ENCODE assay signal across 8 cellular contexts in the genomic region with DNA sequence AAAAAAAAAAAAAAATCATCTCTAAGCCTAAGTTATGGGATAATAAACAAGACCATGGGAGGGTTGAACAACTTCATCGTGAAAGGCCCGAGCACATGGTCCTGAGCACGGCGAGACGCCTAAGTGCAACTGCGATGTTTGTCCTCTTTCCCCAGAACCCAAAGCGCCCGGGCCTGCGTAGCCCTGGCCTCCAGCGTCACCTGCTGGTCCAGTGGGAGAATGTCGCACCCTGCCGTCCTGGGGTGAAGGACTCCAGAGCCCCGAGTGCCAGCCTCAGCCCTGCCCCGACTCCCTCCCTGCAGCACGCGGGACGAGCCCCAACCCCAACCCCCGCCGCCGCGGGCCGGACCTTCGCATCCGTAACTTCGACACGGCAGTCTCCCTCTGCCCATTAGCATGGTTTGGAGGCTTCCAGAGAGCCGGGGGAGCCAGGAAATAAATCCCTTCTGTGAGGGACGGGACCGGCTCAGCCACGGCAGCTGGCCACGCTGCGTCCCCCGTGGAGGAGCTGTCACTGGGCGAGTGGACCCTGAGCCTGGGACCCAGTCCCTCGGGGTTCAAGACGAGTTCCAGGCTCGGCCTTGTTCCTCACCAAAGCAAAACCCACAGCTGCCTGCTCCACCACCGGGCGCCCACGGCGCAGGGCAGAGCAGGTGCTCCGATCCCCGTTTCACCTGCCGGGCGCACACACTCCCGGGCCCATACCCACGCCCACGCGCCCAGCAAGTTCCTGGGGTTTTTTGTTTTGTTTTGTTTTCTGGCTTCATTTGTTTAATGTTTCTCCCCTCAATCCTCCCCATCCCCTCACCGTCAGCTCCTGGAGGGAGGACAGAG.
DNase-seq lines count a peak whose midpoint lies in the region; ATAC-seq lines count a peak whose summit lies in the region.

No MANE protein-coding gene starts in this region.

- H3K27me3 Mint-ChIP-seq in effector memory CD8-positive, alpha-beta T cell = peaks cover 42 to 92% of the 10 kb centered on the region in 2 donors

- peak overlapping the region in 1 of 2 experiments; percentile 86 for H3K14ac ChIP-seq in mesenchymal stem cell (ENCODE audit: low read length in 2 of 2)

- no peaks in the 10 kb centered on the region for H3K9me3 Mint-ChIP-seq in effector memory CD8-positive, alpha-beta T cell

- H3K4ac ChIP-seq in mesenchymal stem cell (ENCODE audit: low read depth in 1 of 2, low read length in 2 of 2) = no peak overlapping the region

- peaks cover 0 to 11% of the 10 kb centered on the region in 2 donors for H3K4me1 Mint-ChIP-seq in effector memory CD8-positive, alpha-beta T cell (ENCODE audit: low read depth in 2 of 2)

- ATAC-seq in GM18907 (IDR thresholded peaks at IDR 0.05; ENCODE audit: unreplicated experiment) = peak; percentile 88
- ATAC-seq in HG03159 (IDR thresholded peaks at IDR 0.05; ENCODE audit: unreplicated experiment) = peak; percentile 89
- peak; percentile 61 for ATAC-seq in effector memory CD8-positive, alpha-beta T cell (replicated peaks)

- DNase-seq in C1 segment of cervical spinal cord (lab: John Stamatoyannopoulos, UW) (peak in 10 of 14 donors; percentile 3 to 53 (median 25)), NCI-H446 treated with DMSO at 0.1 percent for 48 hours (lab: John Stamatoyannopoulos, UW) (peak; percentile 31), mesenchymal stem cell (peak; percentile 77)
- DNase-seq in activated CD4-positive, alpha-beta T cell treated with anti-CD3 and anti-CD28 coated beads, Interleukin-2, amount 50 U/mL, for 48 hours = peak; percentile 78 to 84
- DNase-seq in effector memory CD8-positive, alpha-beta T cell = peak; percentile 10 to 21 (median 13)
- peak; percentile 17 for DNase-seq in stimulated activated CD8-positive, alpha-beta memory T cell treated with anti-CD3 and anti-CD28 coated beads, Interleukin-12 subunit alpha, Interleukin-12 subunit beta, amount 100 ng/mL, for 24 hours (ENCODE audit: extremely low read depth)

- no peak overlapping the region for H2BK15ac ChIP-seq in mesenchymal stem cell (ENCODE audit: low read depth, poor library complexity, severe bottlenecking)

- no peak overlapping the region for H3K27ac ChIP-seq in mesenchymal stem cell (ENCODE audit: low read length, poor library complexity, severe bottlenecking)

- H3K4me3 ChIP-seq in mesenchymal stem cell (ENCODE audit: insufficient read depth in 1 of 2, low read depth in 1 of 2, low read length in 2 of 2) = peak overlapping the region in 1 of 2 experiments; percentile 75

- 1% methylated on average over 38 of the region's 50 CpGs for WGBS in mesenchymal stem cell

- no peak overlapping the region for H2AFZ ChIP-seq in mesenchymal stem cell (ENCODE audit: low read depth, low read length)

- H2BK120ac ChIP-seq in mesenchymal stem cell (ENCODE audit: low read depth, low read length) = no peak overlapping the region

- H2BK5ac ChIP-seq in mesenchymal stem cell (ENCODE audit: low read depth, low read length, poor library complexity, severe bottlenecking) = no peak overlapping the region

- H3K36me3 Mint-ChIP-seq in effector memory CD8-positive, alpha-beta T cell (ENCODE audit: insufficient read depth) = no peaks in the 10 kb centered on the region

- H3K27me3 ChIP-seq in mesenchymal stem cell (ENCODE audit: control insufficient read depth in 1 of 2, insufficient read depth in 1 of 2, low read length in 2 of 2) = peaks cover 78 to 81% of the 10 kb centered on the region in 2 experiments

- H3K4me1 ChIP-seq in mesenchymal stem cell (ENCODE audit: control insufficient read depth, insufficient read depth, low read depth, low read length) = peaks cover 13% of the 10 kb centered on the region

- H3K36me3 ChIP-seq in mesenchymal stem cell (ENCODE audit: control insufficient read depth in 1 of 2, insufficient read depth in 2 of 2, low read depth in 1 of 2, low read length in 2 of 2) = no peaks in the 10 kb centered on the region

- no peak overlapping the region for H3K27ac Mint-ChIP-seq in effector memory CD8-positive, alpha-beta T cell

- no peak overlapping the region for H4K8ac ChIP-seq in mesenchymal stem cell (ENCODE audit: low read length)

- peak overlapping the region; percentile 80 for H3K4me2 ChIP-seq in mesenchymal stem cell (ENCODE audit: low read length, poor library complexity, severe bottlenecking)

- H2BK12ac ChIP-seq in mesenchymal stem cell (ENCODE audit: low read length in 2 of 2) = no peak overlapping the region

- peak overlapping the region; percentile 44 to 57 for H3K4me3 Mint-ChIP-seq in effector memory CD8-positive, alpha-beta T cell

- no peaks in the 10 kb centered on the region for H3K79me1 ChIP-seq in mesenchymal stem cell (replicated peaks; ENCODE audit: low read length, poor library complexity, severe bottlenecking)

- H3K9me3 ChIP-seq in mesenchymal stem cell (ENCODE audit: control insufficient read depth, low read length) = no peaks in the 10 kb centered on the region

- H3K9ac ChIP-seq in mesenchymal stem cell (ENCODE audit: low read length) = peak overlapping the region; percentile 64

- H2AK5ac ChIP-seq in mesenchymal stem cell (ENCODE audit: low read length, severe bottlenecking) = no peak overlapping the region

- H3K18ac ChIP-seq in mesenchymal stem cell (ENCODE audit: low read depth in 1 of 2, low read length in 2 of 2) = no peak overlapping the region

- H4K91ac ChIP-seq in mesenchymal stem cell (ENCODE audit: low read length) = no peak overlapping the region

- peak overlapping the region in 1 of 2 experiments; percentile 35 for H3K23ac ChIP-seq in mesenchymal stem cell (ENCODE audit: low read length in 2 of 2)

Comparison
In these comparisons a context has a peak if more than half of its experiments do, and no peak if none do; other contexts are left out.
1. DNase-seq: peak in every context shown above with its lines; median percentile 81 in activated CD4-positive, alpha-beta T cell treated with anti-CD3 and anti-CD28 coated beads, Interleukin-2, amount 50 U/mL, for 48 hours; 77 in mesenchymal stem cell; 31 in NCI-H446 treated with DMSO at 0.1 percent for 48 hours; 25 in C1 segment of cervical spinal cord; 17 in stimulated activated CD8-positive, alpha-beta memory T cell treated with anti-CD3 and anti-CD28 coated beads, Interleukin-12 subunit alpha, Interleukin-12 subunit beta, amount 100 ng/mL, for 24 hours; 13 in effector memory CD8-positive, alpha-beta T cell.